ENCODE assay signal across 10 cellular contexts in the genomic region with DNA sequence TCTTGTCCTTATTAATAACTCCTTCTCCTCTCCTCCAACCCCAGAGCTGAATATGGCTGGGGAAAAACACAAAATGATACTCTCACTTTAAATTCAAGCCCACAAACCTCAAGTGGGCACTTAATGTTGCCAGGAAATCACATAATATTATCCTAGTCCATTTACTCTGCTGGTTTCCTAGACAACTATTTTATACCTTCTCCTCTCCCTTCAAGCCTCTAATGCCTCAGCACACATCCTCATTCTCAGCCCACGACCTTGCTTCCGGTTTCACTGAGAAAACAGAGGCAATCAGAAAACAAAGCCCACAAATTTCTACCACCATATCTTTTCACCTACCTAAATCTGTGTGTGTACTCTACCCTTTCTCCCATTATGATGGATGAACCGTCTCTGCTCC. TPM values are rescaled to one million over a fixed set of nuclear protein-coding genes. Genes with fewer than 3 reads are reported as not detected.
DNase-seq lines count a peak whose midpoint lies in the region; ATAC-seq and TF ChIP-seq lines count a peak whose summit lies in the region.
"Had no signal": no experiment of that assay in that cellular context is flagged by ENCODE, and none has a peak within 500 bp of the region (broad histone marks: within the 10 kb centered on the region; RNA-seq: fewer than 3 reads in every experiment).

No MANE protein-coding gene starts in this region.

- POLR2A ChIA-PET in activated B cell treated with CpG ODN at 0.5 μM for 24 hours (lab: Charles Lee) = no interaction called here

- no peaks in the 10 kb centered on the region for H3K9me3 Mint-ChIP-seq in activated B cell treated with CpG ODN at 0.5 μM for 24 hours

- intact Hi-C loops in activated B cell treated with CpG ODN at 0.5 μM for 24 hours (cut with micrococcal nuclease) = no loop called here

- CTCF ChIA-PET in activated B cell treated with CpG ODN at 0.5 μM for 24 hours (lab: Charles Lee) = no interaction called here

- DNase-seq in DMS153 treated with DMSO at 0.1 percent for 48 hours (lab: John Stamatoyannopoulos, UW; ENCODE audit: unreplicated experiment) = peak; percentile 77
- DNase-seq in NCI-H128 (lab: John Stamatoyannopoulos, UW; ENCODE audit: unreplicated experiment) = peak; percentile 13
- no peak for DNase-seq in activated B cell treated with CpG ODN at 0.5 μM for 24 hours
- no peak for DNase-seq in effector CD4-positive, alpha-beta T cell
- DNase-seq in AML-193 (lab: John Stamatoyannopoulos, UW) = no peak
- DNase-seq: activated CD8-positive, alpha-beta memory T cell treated with anti-CD3 and anti-CD28 coated beads, Interleukin-2, amount 50 U/mL, for 4 hours; ovary had no signal

- H3K27me3 Mint-ChIP-seq in activated B cell treated with CpG ODN at 0.5 μM for 24 hours = no peaks in the 10 kb centered on the region

- no peaks in the 10 kb centered on the region for H3K36me3 Mint-ChIP-seq in activated B cell treated with CpG ODN at 0.5 μM for 24 hours (ENCODE audit: low read depth)

- no peak overlapping the region for H3K4me3 Mint-ChIP-seq in activated B cell treated with CpG ODN at 0.5 μM for 24 hours

- TF ChIP-seq CTCF in activated B cell treated with CpG ODN at 0.5 μM for 24 hours (IDR thresholded peaks at IDR 0.05) = no peak

- H3K27ac Mint-ChIP-seq in activated B cell treated with CpG ODN at 0.5 μM for 24 hours = peak overlapping the region; percentile 77

- H3K4me1 Mint-ChIP-seq in activated B cell treated with CpG ODN at 0.5 μM for 24 hours = peaks cover 9% of the 10 kb centered on the region

- peak; percentile 71 for ATAC-seq in GM21360 (IDR thresholded peaks at IDR 0.05; ENCODE audit: unreplicated experiment)
- ATAC-seq in activated B cell treated with CpG ODN at 0.5 μM for 24 hours (ENCODE audit: low read depth) = peak; percentile 34
- no peak for ATAC-seq in GM19328 (IDR thresholded peaks at IDR 0.05; ENCODE audit: unreplicated experiment)
- ATAC-seq in GM21619 (IDR thresholded peaks at IDR 0.05; ENCODE audit: unreplicated experiment) = no peak

RNA-seq across cellular contexts. Expression of a gene that starts 12.1 kb away (rescaled TPM):
- 2.8 and 4.2 TPM in 2 replicates for total RNA-seq in activated B cell treated with CpG ODN at 0.5 μM for 24 hours

RNA-seq across cellular contexts. Expression of a gene that starts 31.1 kb away (rescaled TPM):
- 2.3 and 2.8 TPM in 2 replicates for total RNA-seq in activated B cell treated with CpG ODN at 0.5 μM for 24 hours

Comparison
In these comparisons a context has a peak if more than half of its experiments do, and no peak if none do; other contexts are left out.
1. DNase-seq: peak in DMS153 treated with DMSO at 0.1 percent for 48 hours (single experiment) and NCI-H128 (single experiment); none in activated B cell treated with CpG ODN at 0.5 μM for 24 hours (single experiment), effector CD4-positive, alpha-beta T cell (single experiment) and AML-193 (0 of 2).
2. ATAC-seq: peak in GM21360 (single experiment) and activated B cell treated with CpG ODN at 0.5 μM for 24 hours (single experiment); none in GM19328 (single experiment) and GM21619 (single experiment).